In genomic region chr12:92551853-92552397, GRCh38 we compare ENCODE assay signal across 8 cellular contexts.
A peak's percentile ranks its signal among the peaks of the same experiment; 100 is the strongest.
DNase-seq lines count a peak whose midpoint lies in the region; ATAC-seq and TF ChIP-seq lines count a peak whose summit lies in the region.

No MANE protein-coding gene starts in this region.

- H3K27me3 ChIP-seq in trophoblast cell (ENCODE audit: insufficient read depth, low read length), result no peaks in the 10 kb centered on the region

- peaks cover 9 to 16% of the 10 kb centered on the region in 2 experiments for H3K4me1 ChIP-seq in trophoblast cell (ENCODE audit: control insufficient read depth in 1 of 2, insufficient read depth in 2 of 2, low read length in 2 of 2)

- H3K4me2 ChIP-seq in trophoblast cell (ENCODE audit: low read length), result no peak overlapping the region

- H4K91ac ChIP-seq in trophoblast cell (ENCODE audit: low read depth, low read length), result peak overlapping the region; percentile 61

- H3K9ac ChIP-seq in trophoblast cell (ENCODE audit: low read length), result no peak overlapping the region

- H3K14ac ChIP-seq in trophoblast cell (ENCODE audit: low read length), result peak overlapping the region; percentile 41

- no peak for TF ChIP-seq CTCF in chondrocyte (IDR thresholded peaks at IDR 0.05)

- H3K23ac ChIP-seq in trophoblast cell (ENCODE audit: low read length), result no peak overlapping the region

- H3K4me1 Mint-ChIP-seq in activated T-cell treated with anti-CD3 and anti-CD28 coated beads, Interleukin-2, amount 50 U/mL, for 24 hours (ENCODE audit: low read depth), result peaks cover 45% of the 10 kb centered on the region
- H3K4me1 Mint-ChIP-seq in chondrocyte (ENCODE audit: low read depth), result no peaks in the 10 kb centered on the region

- no peaks in the 10 kb centered on the region for H3K9me3 ChIP-seq in trophoblast cell (ENCODE audit: insufficient read depth, low read depth, low read length)

- H3K36me3 Mint-ChIP-seq in activated T-cell treated with anti-CD3 and anti-CD28 coated beads, Interleukin-2, amount 50 U/mL, for 24 hours (ENCODE audit: low read depth), result peaks cover 9% of the 10 kb centered on the region
- no peaks in the 10 kb centered on the region for H3K36me3 Mint-ChIP-seq in chondrocyte (ENCODE audit: low read depth)

- H2BK12ac ChIP-seq in trophoblast cell (ENCODE audit: low read length), result peak overlapping the region; percentile 85

- H3K79me1 ChIP-seq in trophoblast cell (ENCODE audit: low read length), result peaks cover 13% of the 10 kb centered on the region

- no peak overlapping the region for H2BK5ac ChIP-seq in trophoblast cell (ENCODE audit: low read depth, low read length, poor library complexity)

- no peak overlapping the region for H3K18ac ChIP-seq in trophoblast cell (ENCODE audit: low read length)

- no peak overlapping the region for H3K4ac ChIP-seq in trophoblast cell (ENCODE audit: low read depth, low read length)

- no peak overlapping the region for H4K8ac ChIP-seq in trophoblast cell (ENCODE audit: low read depth, low read length)

- no peaks in the 10 kb centered on the region for H3K27me3 Mint-ChIP-seq in activated T-cell treated with anti-CD3 and anti-CD28 coated beads, Interleukin-2, amount 50 U/mL, for 24 hours
- H3K27me3 Mint-ChIP-seq in chondrocyte (ENCODE audit: low read depth), result no peaks in the 10 kb centered on the region

- H3K4me3 ChIP-seq in trophoblast cell (ENCODE audit: low read depth, low read length), result no peak overlapping the region

- H3K27ac Mint-ChIP-seq in activated T-cell treated with anti-CD3 and anti-CD28 coated beads, Interleukin-2, amount 50 U/mL, for 24 hours, result no peak overlapping the region
- no peak overlapping the region for H3K27ac Mint-ChIP-seq in chondrocyte (ENCODE audit: unreplicated experiment)

- no peaks in the 10 kb centered on the region for H3K36me3 ChIP-seq in trophoblast cell (ENCODE audit: control insufficient read depth in 1 of 2, insufficient read depth in 2 of 2, low read length in 2 of 2)

- no peaks in the 10 kb centered on the region for H3K79me2 ChIP-seq in trophoblast cell (ENCODE audit: control insufficient read depth, insufficient read depth, low read length, poor library complexity)

- ATAC-seq in HG03025 (IDR thresholded peaks at IDR 0.05; ENCODE audit: low FRiP score, unreplicated experiment), result peak; percentile 60

- H3K27ac ChIP-seq in trophoblast cell (ENCODE audit: low read depth, low read length), result no peak overlapping the region

- H3K4me3 Mint-ChIP-seq in activated T-cell treated with anti-CD3 and anti-CD28 coated beads, Interleukin-2, amount 50 U/mL, for 24 hours, result no peak overlapping the region
- H3K4me3 Mint-ChIP-seq in chondrocyte (ENCODE audit: unreplicated experiment), result no peak overlapping the region

- no peak overlapping the region for H2AK5ac ChIP-seq in trophoblast cell (ENCODE audit: low read length)

- peaks cover 8% of the 10 kb centered on the region for H3K9me3 Mint-ChIP-seq in activated T-cell treated with anti-CD3 and anti-CD28 coated beads, Interleukin-2, amount 50 U/mL, for 24 hours
- no peaks in the 10 kb centered on the region for H3K9me3 Mint-ChIP-seq in chondrocyte (ENCODE audit: low read depth)

- no peak overlapping the region for H4K12ac ChIP-seq in trophoblast cell (ENCODE audit: low read depth, low read length)

- H2AFZ ChIP-seq in trophoblast cell (ENCODE audit: insufficient read depth, low read length, poor library complexity), result peak overlapping the region; percentile 69

- peak overlapping the region; percentile 81 for H2BK120ac ChIP-seq in trophoblast cell (ENCODE audit: insufficient read depth, low read length, poor library complexity)

- DNase-seq in stimulated activated naive CD4-positive, alpha-beta T cell treated with Interleukin-2 at 50 U/mL for 16 hours (lab: John Stamatoyannopoulos, UW), result peak; percentile 74
- DNase-seq in stimulated activated naive CD4-positive, alpha-beta T cell (lab: John Stamatoyannopoulos, UW), result no peak
- DNase-seq in activated T-cell treated with anti-CD3 and anti-CD28 coated beads, Interleukin-2, amount 50 U/mL, for 24 hours, result peak; percentile 50
- DNase-seq in trophoblast cell (peak; percentile 40 to 42), NCI-H524 treated with DMSO at 0.1 percent for 48 hours (lab: John Stamatoyannopoulos, UW) (no peak), mucosa of gallbladder (ENCODE audit: low spot score) (no peak), chondrocyte (ENCODE audit: low spot score) (no peak)

Comparison
In these comparisons a context has a peak if more than half of its experiments do, and no peak if none do; other contexts are left out.
1. DNase-seq: peak in stimulated activated naive CD4-positive, alpha-beta T cell treated with Interleukin-2 at 50 U/mL for 16 hours (single experiment), activated T-cell treated with anti-CD3 and anti-CD28 coated beads, Interleukin-2, amount 50 U/mL, for 24 hours (single experiment) and trophoblast cell (2 of 2); none in stimulated activated naive CD4-positive, alpha-beta T cell (0 of 6), NCI-H524 treated with DMSO at 0.1 percent for 48 hours (single experiment), mucosa of gallbladder (single experiment) and chondrocyte (single experiment).